In the genomic region with DNA sequence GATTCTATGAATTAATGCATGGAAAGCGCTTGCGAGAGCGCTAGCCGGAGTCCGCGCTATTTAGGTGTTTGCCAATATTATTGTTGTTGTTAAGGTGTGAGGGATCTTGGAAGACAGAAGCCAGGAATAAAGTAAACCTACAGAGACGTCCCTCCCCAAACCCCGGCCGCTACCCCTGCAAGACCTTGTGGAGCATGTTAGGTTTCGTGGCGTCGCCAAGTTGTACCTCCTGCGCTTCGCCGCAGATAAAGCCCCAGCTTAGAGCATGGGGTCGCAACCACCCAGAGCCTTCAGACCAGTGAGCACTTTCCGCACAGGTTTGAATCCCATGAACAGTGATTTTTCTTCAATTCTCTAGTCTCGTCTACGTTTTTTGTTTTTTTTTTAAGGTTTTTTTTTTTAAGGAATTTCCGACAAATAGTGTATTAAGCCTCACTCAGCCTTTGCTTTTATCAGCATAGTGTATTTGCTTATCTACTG, we compare ENCODE assay signal across 1 cellular context.
TF ChIP-seq lines count a peak whose summit lies in the region.

No MANE protein-coding gene starts in this region.

TF ChIP-seq in WTC11, 78 proteins besides CTCF, POLR2A, EP300 and RAD21 (continued from another document):
- TF ChIP-seq, protein P1, sequence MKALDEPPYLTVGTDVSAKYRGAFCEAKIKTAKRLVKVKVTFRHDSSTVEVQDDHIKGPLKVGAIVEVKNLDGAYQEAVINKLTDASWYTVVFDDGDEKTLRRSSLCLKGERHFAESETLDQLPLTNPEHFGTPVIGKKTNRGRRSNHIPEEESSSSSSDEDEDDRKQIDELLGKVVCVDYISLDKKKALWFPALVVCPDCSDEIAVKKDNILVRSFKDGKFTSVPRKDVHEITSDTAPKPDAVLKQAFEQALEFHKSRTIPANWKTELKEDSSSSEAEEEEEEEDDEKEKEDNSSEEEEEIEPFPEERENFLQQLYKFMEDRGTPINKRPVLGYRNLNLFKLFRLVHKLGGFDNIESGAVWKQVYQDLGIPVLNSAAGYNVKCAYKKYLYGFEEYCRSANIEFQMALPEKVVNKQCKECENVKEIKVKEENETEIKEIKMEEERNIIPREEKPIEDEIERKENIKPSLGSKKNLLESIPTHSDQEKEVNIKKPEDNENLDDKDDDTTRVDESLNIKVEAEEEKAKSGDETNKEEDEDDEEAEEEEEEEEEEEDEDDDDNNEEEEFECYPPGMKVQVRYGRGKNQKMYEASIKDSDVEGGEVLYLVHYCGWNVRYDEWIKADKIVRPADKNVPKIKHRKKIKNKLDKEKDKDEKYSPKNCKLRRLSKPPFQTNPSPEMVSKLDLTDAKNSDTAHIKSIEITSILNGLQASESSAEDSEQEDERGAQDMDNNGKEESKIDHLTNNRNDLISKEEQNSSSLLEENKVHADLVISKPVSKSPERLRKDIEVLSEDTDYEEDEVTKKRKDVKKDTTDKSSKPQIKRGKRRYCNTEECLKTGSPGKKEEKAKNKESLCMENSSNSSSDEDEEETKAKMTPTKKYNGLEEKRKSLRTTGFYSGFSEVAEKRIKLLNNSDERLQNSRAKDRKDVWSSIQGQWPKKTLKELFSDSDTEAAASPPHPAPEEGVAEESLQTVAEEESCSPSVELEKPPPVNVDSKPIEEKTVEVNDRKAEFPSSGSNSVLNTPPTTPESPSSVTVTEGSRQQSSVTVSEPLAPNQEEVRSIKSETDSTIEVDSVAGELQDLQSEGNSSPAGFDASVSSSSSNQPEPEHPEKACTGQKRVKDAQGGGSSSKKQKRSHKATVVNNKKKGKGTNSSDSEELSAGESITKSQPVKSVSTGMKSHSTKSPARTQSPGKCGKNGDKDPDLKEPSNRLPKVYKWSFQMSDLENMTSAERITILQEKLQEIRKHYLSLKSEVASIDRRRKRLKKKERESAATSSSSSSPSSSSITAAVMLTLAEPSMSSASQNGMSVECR (CRISPR knock-in tag; IDR thresholded peaks at IDR 0.05; ENCODE audit: borderline replicate concordance): no peak
- TF ChIP-seq, protein P2, sequence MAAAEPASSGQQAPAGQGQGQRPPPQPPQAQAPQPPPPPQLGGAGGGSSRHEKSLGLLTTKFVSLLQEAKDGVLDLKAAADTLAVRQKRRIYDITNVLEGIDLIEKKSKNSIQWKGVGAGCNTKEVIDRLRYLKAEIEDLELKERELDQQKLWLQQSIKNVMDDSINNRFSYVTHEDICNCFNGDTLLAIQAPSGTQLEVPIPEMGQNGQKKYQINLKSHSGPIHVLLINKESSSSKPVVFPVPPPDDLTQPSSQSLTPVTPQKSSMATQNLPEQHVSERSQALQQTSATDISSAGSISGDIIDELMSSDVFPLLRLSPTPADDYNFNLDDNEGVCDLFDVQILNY (CRISPR knock-in tag; IDR thresholded peaks at IDR 0.05): no peak
- TF ChIP-seq, protein P3, sequence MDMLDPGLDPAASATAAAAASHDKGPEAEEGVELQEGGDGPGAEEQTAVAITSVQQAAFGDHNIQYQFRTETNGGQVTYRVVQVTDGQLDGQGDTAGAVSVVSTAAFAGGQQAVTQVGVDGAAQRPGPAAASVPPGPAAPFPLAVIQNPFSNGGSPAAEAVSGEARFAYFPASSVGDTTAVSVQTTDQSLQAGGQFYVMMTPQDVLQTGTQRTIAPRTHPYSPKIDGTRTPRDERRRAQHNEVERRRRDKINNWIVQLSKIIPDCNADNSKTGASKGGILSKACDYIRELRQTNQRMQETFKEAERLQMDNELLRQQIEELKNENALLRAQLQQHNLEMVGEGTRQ (CRISPR knock-in tag; IDR thresholded peaks at IDR 0.05): no peak
- TF ChIP-seq SP1 (CRISPR knock-in tag; conservative IDR thresholded peaks at IDR 0.05) (no peak), RORB (CRISPR knock-in tag; IDR thresholded peaks at IDR 0.05) (no peak)
